8 cellular contexts compared by ENCODE assay signal in the genomic region with DNA sequence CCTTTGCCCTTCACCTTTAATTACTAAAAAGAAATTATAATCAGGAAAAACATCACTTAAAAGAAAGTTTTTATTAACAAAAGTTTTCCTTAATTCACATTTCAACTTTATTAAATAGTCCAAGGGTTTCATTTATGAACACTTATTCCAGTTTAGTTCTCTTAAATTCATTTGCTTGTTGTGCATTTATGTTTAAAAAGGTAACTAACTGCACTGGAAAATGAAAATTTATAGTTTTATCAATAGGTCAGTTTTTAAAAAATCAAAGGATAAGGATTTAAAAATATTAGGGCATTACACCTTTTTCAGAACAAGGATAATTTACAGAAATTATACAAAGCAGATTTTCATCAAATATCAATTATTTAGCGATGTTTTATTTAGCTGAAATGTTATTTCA. TPM values are rescaled to one million over a fixed set of nuclear protein-coding genes. Genes with fewer than 3 reads are reported as not detected.
DNase-seq lines count a peak whose midpoint lies in the region; FAIRE-seq and TF ChIP-seq lines count a peak whose summit lies in the region.

No MANE protein-coding gene starts in this region.

- TF ChIP-seq POLR2A in prostate gland (IDR thresholded peaks at IDR 0.05) = no peak

- peak overlapping the region; percentile 84 for H3K27ac ChIP-seq in prostate gland

- H3K4me1 ChIP-seq in prostate gland (replicated peaks) = peaks cover 7% of the 10 kb centered on the region

- intact Hi-C loops in prostate gland (cut with DNase I) = loop anchor here (5.0 kb wide), 3 partner anchors 51 to 141 kb away; partner anchors contain the start of gene NELFCD

- H3K27me3 ChIP-seq in GM06990 (replicated peaks; ENCODE audit: control insufficient read depth, insufficient read depth, low read length) = no peaks in the 10 kb centered on the region
- H3K27me3 ChIP-seq in prostate gland (replicated peaks; ENCODE audit: insufficient read depth) = no peaks in the 10 kb centered on the region

- DNase-seq in GM06990 (ENCODE audit: extremely low read depth, insufficient read length) (no peak), RCC 7860 (ENCODE audit: low spot score) (no peak), epithelial cell of proximal tubule (ENCODE audit: low read depth) (no peak), prostate gland (ENCODE audit: low spot score) (no peak), SKM-1 treated with dmso at 0.1 percent for 144 hours (lab: John Stamatoyannopoulos, UW; ENCODE audit: unreplicated experiment) (no peak), iPS-NIHi7 (ENCODE audit: extremely low spot score) (no peak)
- DNase-seq in stimulated activated CD4-positive, alpha-beta T cell treated with anti-CD3 and anti-CD28 coated beads, Interleukin-4, amount 100 ng/mL, for 1 hour = no peak
- no peak for DNase-seq in central memory CD4-positive, alpha-beta T cell

- no peaks in the 10 kb centered on the region for H3K9me3 ChIP-seq in prostate gland

- TF ChIP-seq CTCF in GM06990 (IDR thresholded peaks at IDR 0.05; ENCODE audit: insufficient read depth, low read length, poor library complexity, severe bottlenecking) = no peak
- no peak for TF ChIP-seq CTCF in epithelial cell of proximal tubule (conservative IDR thresholded peaks at IDR 0.05; ENCODE audit: low read depth, low read length)
- no peak for TF ChIP-seq CTCF in prostate gland (IDR thresholded peaks at IDR 0.05)

- peaks cover 18% of the 10 kb centered on the region for H3K36me3 ChIP-seq in GM06990 (ENCODE audit: control insufficient read depth, insufficient read depth, low read length)
- no peaks in the 10 kb centered on the region for H3K36me3 ChIP-seq in prostate gland

- H3K4me3 ChIP-seq in GM06990 (replicated peaks; ENCODE audit: low read depth, low read length) (peak overlapping the region; percentile 62), epithelial cell of proximal tubule (ENCODE audit: low read depth, low read length) (peak overlapping the region; percentile 87), prostate gland (peak overlapping the region in 1 of 2 donors; percentile 66)

- WGBS in prostate gland = 96% methylated on average over 1 of the region's 1 CpG

- peak; percentile 11 for FAIRE-seq in RCC 7860 (lab: Jason Lieb, UNC)

RNA-seq across cellular contexts. Expression of gene ATP5F1E, which starts 1.0 kb away (rescaled TPM):
- total RNA-seq in epithelial cell of proximal tubule = 31.9 and 46.4 TPM in 2 replicates
- total RNA-seq in prostate gland = 10 to 100 TPM; 23.5 to 24.4 TPM

RNA-seq across cellular contexts. Expression of gene PRELID3B, which starts 9.5 kb away (rescaled TPM):
- total RNA-seq in epithelial cell of proximal tubule = 75.7 and 76.3 TPM in 2 replicates
- total RNA-seq in prostate gland = 10 to 100 TPM; 28.9 to 35.6 TPM

RNA-seq across cellular contexts. Expression of gene TUBB1, which starts 13.9 kb away (rescaled TPM):
- not detected in 2 replicates for total RNA-seq in epithelial cell of proximal tubule
- total RNA-seq in prostate gland = not detected

RNA-seq across cellular contexts. Expression of gene CTSZ, which starts 26.0 kb away (rescaled TPM):
- 98.1 and 109 TPM in 2 replicates for total RNA-seq in epithelial cell of proximal tubule
- 100 to 1,000 TPM in 1 of 2 donors, 10 to 100 TPM in 1; 93.6 to 130 TPM for total RNA-seq in prostate gland

RNA-seq across cellular contexts. Expression of gene NELFCD, which starts 52.0 kb away (rescaled TPM):
- total RNA-seq in epithelial cell of proximal tubule (52.4 and 83.1 TPM in 2 replicates), prostate gland (10 to 100 TPM; 55.0 to 85.2 TPM)
